Comparison of ENCODE assay signal across 8 cellular contexts in genomic region chr9:88593537-88594185, GRCh38. TPM values are rescaled to one million over a fixed set of nuclear protein-coding genes. Genes with fewer than 3 reads are reported as not detected.
DNase-seq lines count a peak whose midpoint lies in the region; ATAC-seq and TF ChIP-seq lines count a peak whose summit lies in the region.

No MANE protein-coding gene starts in this region.

- peak; percentile 80 for TF ChIP-seq CTCF in CD14-positive monocyte (IDR thresholded peaks at IDR 0.05)
- TF ChIP-seq CTCF in SU-DHL-6 (IDR thresholded peaks at IDR 0.05; ENCODE audit: insufficient read depth, low read length, poor library complexity, severe bottlenecking) = peak; percentile 70
- peak; percentile 59 to 78 (median 68) for TF ChIP-seq CTCF in right lobe of liver (IDR thresholded peaks at IDR 0.05)

- H3K27me3 ChIP-seq in SU-DHL-6 (ENCODE audit: low read length) (no peaks in the 10 kb centered on the region), right lobe of liver (no peaks in the 10 kb centered on the region)

- H3K79me2 ChIP-seq in SU-DHL-6 (ENCODE audit: insufficient read depth, low read length) = no peaks in the 10 kb centered on the region

- no peaks in the 10 kb centered on the region for H3K9me2 ChIP-seq in SU-DHL-6 (replicated peaks; ENCODE audit: insufficient read depth, low read length)

- TF ChIP-seq POLR2A in right lobe of liver (IDR thresholded peaks at IDR 0.05) = no peak

- no peak for DNase-seq in CD14-positive monocyte (ENCODE audit: low spot score)
- DNase-seq in T47D (ENCODE audit: low read depth in 1 of 2, low spot score in 1 of 2) = peak; percentile 13 to 67
- peak in 1 of 3 donors; percentile 61 for DNase-seq in right lobe of liver
- peak; percentile 4 to 13 for DNase-seq in stimulated activated CD8-positive, alpha-beta memory T cell treated with anti-CD3 and anti-CD28 coated beads, Interleukin-7, amount 100 ng/mL, for 48 hours (ENCODE audit: extremely low read depth in 1 of 2, low read depth in 1 of 2)
- no peak for DNase-seq in GF-D8 (lab: John Stamatoyannopoulos, UW)

- no peaks in the 10 kb centered on the region for H3K36me3 Mint-ChIP-seq in CD14-positive monocyte

- H4K20me1 ChIP-seq in SU-DHL-6 (ENCODE audit: low read depth, low read length) = no peaks in the 10 kb centered on the region

- no peaks in the 10 kb centered on the region for H3K27me3 Mint-ChIP-seq in CD14-positive monocyte (ENCODE audit: low read depth in 3 of 3)

- in situ Hi-C loops in T47D (cut with HindIII; ENCODE audit: low pct_unique_long_range_greater_than_20kb, low sequenced_read_pairs) = no loop called here

- intact Hi-C loops in CD14-positive monocyte (cut with micrococcal nuclease) = loop anchor here (2.0 to 5.0 kb wide), 3 partner anchors 407 to 684 kb away; no protein-coding TSS in a partner anchor
- intact Hi-C loops in right lobe of liver (cut with DNase I) = loop anchor here (5.0 kb wide), 1 partner anchor 409 kb away; no protein-coding TSS in a partner anchor

- H3K4me1 ChIP-seq in right lobe of liver = no peaks in the 10 kb centered on the region

- no peaks in the 10 kb centered on the region for H3F3A ChIP-seq in SU-DHL-6 (ENCODE audit: insufficient read depth)

- H2AFZ ChIP-seq in SU-DHL-6 (ENCODE audit: low read depth, low read length, severe bottlenecking) = no peak overlapping the region

- H3K27ac Mint-ChIP-seq in CD14-positive monocyte = no peak overlapping the region

- H3K9me3 ChIP-seq in SU-DHL-6 (ENCODE audit: insufficient read depth, low read length) = no peaks in the 10 kb centered on the region
- H3K9me3 ChIP-seq in right lobe of liver = no peaks in the 10 kb centered on the region

- no peak overlapping the region for H3K9ac ChIP-seq in SU-DHL-6 (ENCODE audit: low read length)

- H3K4me3 ChIP-seq in SU-DHL-6 (ENCODE audit: insufficient read depth, low read length, poor library complexity, severe bottlenecking) (no peak overlapping the region), right lobe of liver (no peak overlapping the region)

- H3K4me3 Mint-ChIP-seq in CD14-positive monocyte = no peak overlapping the region

- peaks cover 13% of the 10 kb centered on the region for H3K4me1 Mint-ChIP-seq in CD14-positive monocyte

- 0% methylated on average over 3 of the region's 4 CpGs for WGBS in right lobe of liver (ENCODE audit: insufficient coverage, low coverage, low lambda C conversion rate, missing lambda C conversion rate)

- peaks cover 0 to 2% (median 0%) of the 10 kb centered on the region in 7 donors for H3K9me3 Mint-ChIP-seq in CD14-positive monocyte

- ATAC-seq in GM19035 (IDR thresholded peaks at IDR 0.05; ENCODE audit: unreplicated experiment) (peak; percentile 86), HG03442 (IDR thresholded peaks at IDR 0.05; ENCODE audit: unreplicated experiment) (peak; percentile 66), right lobe of liver (peak; percentile 75 to 81 (median 78))

- H3K27ac ChIP-seq in SU-DHL-6 (ENCODE audit: low read depth, low read length) (no peak overlapping the region), right lobe of liver (no peak overlapping the region)

- H3K4me2 ChIP-seq in SU-DHL-6 (ENCODE audit: low read depth, low read length, poor library complexity, severe bottlenecking) = no peak overlapping the region

- no peaks in the 10 kb centered on the region for H3K36me3 ChIP-seq in SU-DHL-6 (ENCODE audit: low read length)
- no peaks in the 10 kb centered on the region for H3K36me3 ChIP-seq in right lobe of liver

RNA-seq across cellular contexts. Expression of gene NXNL2, which starts 58.7 kb away (rescaled TPM):
- polyA plus RNA-seq in CD14-positive monocyte = not detected
- not detected for total RNA-seq in right lobe of liver

Comparison
In these comparisons a context has a peak if more than half of its experiments do, and no peak if none do; other contexts are left out.
1. DNase-seq: peak in T47D (2 of 2) and stimulated activated CD8-positive, alpha-beta memory T cell treated with anti-CD3 and anti-CD28 coated beads, Interleukin-7, amount 100 ng/mL, for 48 hours (2 of 2); none in CD14-positive monocyte (single experiment) and GF-D8 (single experiment).
2. Peak in every context shown above with its lines, with median percentiles within 50 percentile points of each other: CTCF ChIP-seq and ATAC-seq.